In genomic region chr1:27536767-27537166, GRCh38 we compare ENCODE assay signal across 8 cellular contexts. TPM values are rescaled to one million over a fixed set of nuclear protein-coding genes. Genes with fewer than 3 reads are reported as not detected.
A peak's percentile ranks its signal among the peaks of the same experiment; 100 is the strongest.
DNase-seq lines count a peak whose midpoint lies in the region; ATAC-seq and TF ChIP-seq lines count a peak whose summit lies in the region.

No MANE protein-coding gene starts in this region.

- TF ChIP-seq CTCF in cardiac fibroblast (IDR thresholded peaks at IDR 0.05; ENCODE audit: low read depth, low read length) (no peak), upper lobe of right lung (IDR thresholded peaks at IDR 0.05) (no peak)

- DNase-seq in NCI-H1105 treated with DMSO at 0.1 percent for 48 hours (lab: John Stamatoyannopoulos, UW) (peak; percentile 14), NCI-H1105 (lab: John Stamatoyannopoulos, UW) (no peak), cardiac fibroblast (ENCODE audit: low read depth in 2 of 2) (peak; percentile 51 to 92), left lobe of liver (ENCODE audit: low spot score) (no peak), upper lobe of right lung (no peak), HuH-7 (ENCODE audit: low spot score) (no peak)
- DNase-seq in stimulated activated naive CD4-positive, alpha-beta T cell (lab: John Stamatoyannopoulos, UW): no peak

- peaks cover 17% of the 10 kb centered on the region for H3K4me1 ChIP-seq in upper lobe of right lung

- intact Hi-C loops in upper lobe of right lung (cut with DNase I): loop anchor here (10.0 kb wide), 1 partner anchor 68 kb away; the partner anchor contains the start of gene AHDC1

- H3K36me3 ChIP-seq in upper lobe of right lung: peaks cover 8% of the 10 kb centered on the region

- H3K27me3 ChIP-seq in upper lobe of right lung: no peaks in the 10 kb centered on the region

- H3K27ac ChIP-seq in upper lobe of right lung: no peak overlapping the region

- H3K4me3 ChIP-seq in cardiac fibroblast (replicated peaks in 1 of 2; ENCODE audit: low read depth in 2 of 2, low read length in 2 of 2): no peak overlapping the region
- H3K4me3 ChIP-seq in upper lobe of right lung: no peak overlapping the region

- ATAC-seq in left lobe of liver: peak; percentile 39
- peak; percentile 56 for ATAC-seq in upper lobe of right lung
- ATAC-seq in GM21825 (IDR thresholded peaks at IDR 0.05; ENCODE audit: unreplicated experiment): no peak

- H3K9me3 ChIP-seq in upper lobe of right lung: no peaks in the 10 kb centered on the region

RNA-seq across cellular contexts. Expression of gene WASF2, which starts 46.8 kb away (rescaled TPM):
- total RNA-seq in left lobe of liver (27.9 TPM), upper lobe of right lung (156 TPM)

Comparison
In these comparisons a context has a peak if more than half of its experiments do, and no peak if none do; other contexts are left out.
1. DNase-seq: peak in NCI-H1105 treated with DMSO at 0.1 percent for 48 hours (single experiment) and cardiac fibroblast (2 of 2); none in NCI-H1105 (single experiment), left lobe of liver (single experiment), upper lobe of right lung (single experiment), stimulated activated naive CD4-positive, alpha-beta T cell (0 of 6) and HuH-7 (single experiment).